ENCODE assay signal across 8 cellular contexts in genomic region chr14:59482471-59483331, GRCh38. TPM values are rescaled to one million over a fixed set of nuclear protein-coding genes. Genes with fewer than 3 reads are reported as not detected.
DNase-seq lines count a peak whose midpoint lies in the region; ATAC-seq and TF ChIP-seq lines count a peak whose summit lies in the region.

No MANE protein-coding gene starts in this region.

- no peaks in the 10 kb centered on the region for H3K9me3 ChIP-seq in BLaER1 treated with 17β-estradiol and CSF1 and Interleukin-3, amounts not matched to agents 10 nM and 100 nM (replicated peaks in 1 of 11)
- H3K9me3 ChIP-seq in prostate gland, result no peaks in the 10 kb centered on the region

- peaks cover 58% of the 10 kb centered on the region for H3K4me1 Mint-ChIP-seq in HFFc6 (ENCODE audit: low read depth)

- H4K20me1 ChIP-seq in BLaER1 treated with 17β-estradiol and CSF1 and Interleukin-3, amounts not matched to agents 10 nM and 100 nM, result peaks cover 0 to 30% (median 12%) of the 10 kb centered on the region in 11 experiments; a peak in 14 of 22 replicates

- peaks cover 47 to 60% (median 54%) of the 10 kb centered on the region in 10 experiments for H3K4me1 ChIP-seq in BLaER1 treated with 17β-estradiol and CSF1 and Interleukin-3, amounts not matched to agents 10 nM and 100 nM
- H3K4me1 ChIP-seq in foreskin keratinocyte (peaks cover 13% of the 10 kb centered on the region), prostate gland (replicated peaks) (no peaks in the 10 kb centered on the region)

- H3K4me3 Mint-ChIP-seq in HFFc6, result peak overlapping the region; percentile 98

- H3K4me3 ChIP-seq in BLaER1 treated with 17β-estradiol and CSF1 and Interleukin-3, amounts not matched to agents 10 nM and 100 nM, result peak overlapping the region; percentile 70 to 89 (median 80)
- H3K4me3 ChIP-seq in WI38 (ENCODE audit: low read depth, low read length) (peak overlapping the region; percentile 80), prostate gland (peak overlapping the region; percentile 81 to 89)

- no peaks in the 10 kb centered on the region for H3K27me3 ChIP-seq in BLaER1 treated with 17β-estradiol and CSF1 and Interleukin-3, amounts not matched to agents 10 nM and 100 nM
- H3K27me3 ChIP-seq in foreskin keratinocyte (no peaks in the 10 kb centered on the region), prostate gland (replicated peaks; ENCODE audit: insufficient read depth) (no peaks in the 10 kb centered on the region)

- peaks cover 28% of the 10 kb centered on the region for H3K36me3 Mint-ChIP-seq in HFFc6 (ENCODE audit: low read depth)

- H3K4me2 ChIP-seq in BLaER1 treated with 17β-estradiol and CSF1 and Interleukin-3, amounts not matched to agents 10 nM and 100 nM, result peak overlapping the region; percentile 85 to 99 (median 97)

- ATAC-seq in foreskin keratinocyte (peak; percentile 66), GM18519 (IDR thresholded peaks at IDR 0.05; ENCODE audit: low FRiP score, unreplicated experiment) (no peak), HG02973 (IDR thresholded peaks at IDR 0.05; ENCODE audit: unreplicated experiment) (no peak)

- no peaks in the 10 kb centered on the region for H3K9me3 Mint-ChIP-seq in HFFc6

- intact Hi-C loops in prostate gland (cut with DNase I), result no loop called here

- H3K27ac ChIP-seq in BLaER1 treated with 17β-estradiol and CSF1 and Interleukin-3, amounts not matched to agents 10 nM and 100 nM, result peak overlapping the region in 8 of 11 experiments; percentile 84 to 94 (median 91); a peak in 12 of 22 replicates
- H3K27ac ChIP-seq in foreskin keratinocyte, result peak overlapping the region; percentile 58
- H3K27ac ChIP-seq in prostate gland, result peak overlapping the region; percentile 92 to 95

- peak; percentile 95 for DNase-seq in HFFc6
- DNase-seq in foreskin keratinocyte, result peak; percentile 79 to 89
- DNase-seq in prostate gland (ENCODE audit: low spot score), result peak; percentile 12
- no peak for DNase-seq in SIG-M5 treated with dmso at 0.1 percent for 504 hours (lab: John Stamatoyannopoulos, UW; ENCODE audit: unreplicated experiment)

- H3K36me3 ChIP-seq in BLaER1 treated with 17β-estradiol and CSF1 and Interleukin-3, amounts not matched to agents 10 nM and 100 nM, result peaks cover 14 to 24% (median 18%) of the 10 kb centered on the region in 11 experiments; a peak in 20 of 22 replicates
- H3K36me3 ChIP-seq in prostate gland, result no peaks in the 10 kb centered on the region

- TF ChIP-seq CTCF in HFFc6 (IDR thresholded peaks at IDR 0.05) (peak; percentile 14; the same call in 1 of the 2 replicates), WI38 (IDR thresholded peaks at IDR 0.05; ENCODE audit: low read depth, low read length) (no peak), foreskin keratinocyte (conservative IDR thresholded peaks at IDR 0.05) (no peak), prostate gland (IDR thresholded peaks at IDR 0.05) (no peak)

- H3K27me3 Mint-ChIP-seq in HFFc6 (ENCODE audit: insufficient read depth), result peaks cover 2% of the 10 kb centered on the region; the same call in 1 of the 2 replicates

- peak overlapping the region; percentile 99 for H3K27ac Mint-ChIP-seq in HFFc6

- no peak for TF ChIP-seq POLR2A in prostate gland (IDR thresholded peaks at IDR 0.05)

- H3K9ac ChIP-seq in BLaER1 treated with 17β-estradiol and CSF1 and Interleukin-3, amounts not matched to agents 10 nM and 100 nM, result peak overlapping the region; percentile 84 to 92 (median 90)

- 42% methylated on average over 6 of the region's 6 CpGs for WGBS in prostate gland

RNA-seq across cellular contexts. Expression of gene L3HYPDH, which starts 1.5 kb away (rescaled TPM):
- total RNA-seq in HFFc6 (2021; fragmentation: NEBNext Ultra II Directional; extraction: Animal tissue kit (Norgen Biotek cat#: 25700)), result 10 to 100 TPM; 20.6 to 25.7 (median 21.4) TPM
- total RNA-seq in foreskin keratinocyte, result 25.9 and 26.7 TPM in 2 replicates
- 18.6 and 19.2 TPM in 2 replicates for polyA plus RNA-seq in foreskin keratinocyte
- total RNA-seq in prostate gland, result 10 to 100 TPM; 34.6 to 50.3 TPM

RNA-seq across cellular contexts. Expression of gene JKAMP, which starts 1.6 kb away (rescaled TPM):
- total RNA-seq in HFFc6 (2021; fragmentation: NEBNext Ultra II Directional; extraction: Animal tissue kit (Norgen Biotek cat#: 25700)), result 10 to 100 TPM; 54.8 to 71.5 (median 61.9) TPM
- 45.4 and 47.0 TPM in 2 replicates for total RNA-seq in foreskin keratinocyte
- 26.0 and 30.3 TPM in 2 replicates for polyA plus RNA-seq in foreskin keratinocyte
- 10 to 100 TPM; 73.9 to 86.0 TPM for total RNA-seq in prostate gland

RNA-seq across cellular contexts. Expression of gene GPR135, which starts 17.5 kb away (rescaled TPM):
- total RNA-seq in HFFc6 (2021; fragmentation: NEBNext Ultra II Directional; extraction: Animal tissue kit (Norgen Biotek cat#: 25700)), result 1 to 10 TPM; 1.7 to 2.7 (median 2.1) TPM
- total RNA-seq in foreskin keratinocyte, result 0.60 and 0.99 TPM in 2 replicates
- 0.12 and 0.13 TPM in 2 replicates for polyA plus RNA-seq in foreskin keratinocyte
- 10 to 100 TPM in 1 of 2 donors, 1 to 10 TPM in 1; 2.3 to 12.4 TPM for total RNA-seq in prostate gland
